1 cellular context compared by ENCODE assay signal in genomic region chr18:63528863-63529492, GRCh38.
TF ChIP-seq lines count a peak whose summit lies in the region.

No MANE protein-coding gene starts in this region.

TF ChIP-seq in HepG2, 621 proteins besides CTCF, POLR2A, EP300 and RAD21:
- TF ChIP-seq REL (CRISPR knock-in tag; conservative IDR thresholded peaks at IDR 0.05), result no peak
- TF ChIP-seq ZNF672 (CRISPR knock-in tag; IDR thresholded peaks at IDR 0.05), result no peak
- no peak for TF ChIP-seq RXRB (CRISPR knock-in tag; IDR thresholded peaks at IDR 0.05; ENCODE audit: borderline replicate concordance)
- no peak for TF ChIP-seq PCBP2 (optimal IDR thresholded peaks at IDR 0.05; ENCODE audit: low read depth, low read length, poor library complexity, severe bottlenecking)
- no peak for TF ChIP-seq ZNF564 (CRISPR knock-in tag; IDR thresholded peaks at IDR 0.05)
- no peak for TF ChIP-seq ZNF781 (CRISPR knock-in tag; IDR thresholded peaks at IDR 0.05; ENCODE audit: borderline replicate concordance, not compliant biosample characterization)
